In genomic region chr1:200372095-200372884, GRCh38 we compare ENCODE assay signal across 11 cellular contexts. TPM values are rescaled to one million over a fixed set of nuclear protein-coding genes. Genes with fewer than 3 reads are reported as not detected.
DNase-seq lines count a peak whose midpoint lies in the region; ATAC-seq, FAIRE-seq and TF ChIP-seq lines count a peak whose summit lies in the region.
"Had no signal": no experiment of that assay in that cellular context is flagged by ENCODE, and none has a peak within 500 bp of the region (broad histone marks: within the 10 kb centered on the region; RNA-seq: fewer than 3 reads in every experiment).

No MANE protein-coding gene starts in this region.

- H3K27ac Mint-ChIP-seq in progenitor cell of endocrine pancreas: peak overlapping the region; percentile 85

- no peaks in the 10 kb centered on the region for H3K36me3 Mint-ChIP-seq in progenitor cell of endocrine pancreas (ENCODE audit: insufficient read depth)

- no peak overlapping the region for H3K4me3 Mint-ChIP-seq in progenitor cell of endocrine pancreas (ENCODE audit: low read depth)

- no peaks in the 10 kb centered on the region for H3K27me3 Mint-ChIP-seq in progenitor cell of endocrine pancreas

- DNase-seq in GM04503 (ENCODE audit: low read depth) (peak; percentile 72), RCC 7860 (ENCODE audit: low spot score) (peak; percentile 79), progenitor cell of endocrine pancreas (ENCODE audit: low spot score, unreplicated experiment) (no peak), NCI-H2196 (lab: John Stamatoyannopoulos, UW; ENCODE audit: unreplicated experiment) (no peak), NCI-H2171 (lab: John Stamatoyannopoulos, UW) (no peak), coronary artery (ENCODE audit: low spot score) (no peak)
- DNase-seq: effector CD4-positive, alpha-beta T cell; SJCRH30; stimulated activated CD4-positive, alpha-beta T cell treated with anti-CD3 and anti-CD28 coated beads, Interleukin-2, amount 100 ng/mL, for 48 hours had no signal

- no peak overlapping the region for H3K4me3 ChIP-seq in coronary artery
- H3K4me3 ChIP-seq: SJCRH30 had no signal

- no peak overlapping the region for H3K27ac ChIP-seq in coronary artery
- H3K27ac ChIP-seq: SJCRH30 had no signal

- ATAC-seq in esophagus mucosa: peak; percentile 72
- ATAC-seq in HG03175 (IDR thresholded peaks at IDR 0.05; ENCODE audit: unreplicated experiment): no peak

- H3K9me3 Mint-ChIP-seq in progenitor cell of endocrine pancreas (ENCODE audit: low read depth): no peaks in the 10 kb centered on the region

- H3K4me1 Mint-ChIP-seq in progenitor cell of endocrine pancreas (ENCODE audit: low read depth): peaks cover 60% of the 10 kb centered on the region

- FAIRE-seq in RCC 7860 (lab: Jason Lieb, UNC): peak; percentile 92

- TF ChIP-seq CTCF in progenitor cell of endocrine pancreas (IDR thresholded peaks at IDR 0.05; ENCODE audit: unreplicated experiment) (no peak), coronary artery (IDR thresholded peaks at IDR 0.05) (no peak)

RNA-seq across cellular contexts. Expression of gene ZNF281, which starts 37.5 kb away (rescaled TPM):
- total RNA-seq in esophagus mucosa (3.6 TPM), progenitor cell of endocrine pancreas (34.2 and 35.0 TPM in 2 replicates)

Comparison
In these comparisons a context has a peak if more than half of its experiments do, and no peak if none do; other contexts are left out.
1. DNase-seq: peak in GM04503 (single experiment) and RCC 7860 (single experiment); none in progenitor cell of endocrine pancreas (single experiment), NCI-H2196 (single experiment), NCI-H2171 (single experiment) and coronary artery (single experiment).